In the genomic region with DNA sequence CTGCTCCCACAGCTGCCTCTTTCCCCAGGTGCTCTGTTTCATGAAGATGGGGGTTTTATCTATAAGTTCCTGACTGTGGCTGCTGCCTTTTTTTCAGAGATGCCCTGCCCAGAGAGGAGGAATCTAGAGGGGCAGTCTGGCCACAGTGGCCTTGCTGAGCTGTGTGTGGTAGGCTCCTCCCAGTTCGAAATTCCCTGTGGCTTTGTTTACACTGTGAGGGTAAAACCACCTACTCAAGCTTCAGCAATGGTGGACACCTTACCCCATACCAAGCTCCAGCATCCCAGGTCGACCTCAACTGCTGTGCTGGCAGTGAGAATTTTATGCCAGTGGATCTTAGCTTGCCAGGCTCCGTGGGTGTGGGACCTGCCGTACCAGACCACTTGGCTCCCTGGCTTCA, we compare ENCODE assay signal across 25 cellular contexts.
"Had no signal": no experiment of that assay in that cellular context is flagged by ENCODE, and none has a peak within 500 bp of the region (broad histone marks: within the 10 kb centered on the region; RNA-seq: fewer than 3 reads in every experiment).

No MANE protein-coding gene starts in this region.

- ATAC-seq: activated naive CD4-positive, alpha-beta T cell treated with anti-CD3 and anti-CD28 coated beads, Interleukin-2, amount 50 U/mL, for 72 hours; activated T-cell treated with anti-CD3 and anti-CD28 coated beads, Interleukin-2, amount 50 U/mL, for 72 hours; esophagus mucosa; T-helper 17 cell had no signal

- H3K36me3 ChIP-seq: brain microvascular endothelial cell had no signal

- H3K4me3 ChIP-seq: coronary artery, dorsolateral prefrontal cortex had no signal

- H3K27ac ChIP-seq: brain microvascular endothelial cell, coronary artery, dorsolateral prefrontal cortex had no signal

- H3K4me3 Mint-ChIP-seq: activated CD4-positive, alpha-beta memory T cell treated with anti-CD3 and anti-CD28 coated beads, Interleukin-2, amount 10 ng/mL, durations not matched to agents 7 days and 5 days; activated CD4-positive, alpha-beta T cell treated with anti-CD3 and anti-CD28 coated beads, Interleukin-2, amount 10 ng/mL, durations not matched to agents 7 days and 5 days; activated naive CD4-positive, alpha-beta T cell treated with anti-CD3 and anti-CD28 coated beads, Interleukin-2, amount 10 ng/mL, durations not matched to agents 7 days and 5 days; activated naive CD8-positive, alpha-beta T cell treated with anti-CD3 and anti-CD28 coated beads, Interleukin-2, amount 10 ng/mL, durations not matched to agents 7 days and 5 days; activated T-cell treated with anti-CD3 and anti-CD28 coated beads, Interleukin-2, amount 50 U/mL, for 24 hours; activated T-cell treated with anti-CD3 and anti-CD28 coated beads, Interleukin-2, amount 50 U/mL, for 72 hours; central memory CD8-positive, alpha-beta T cell; dendritic cell treated with granulocyte-macrophage colony-stimulating factor and Interleukin-4, amounts not matched to agents 40 ng/mL and 50 ng/mL, for 4 days; endodermal cell; T-helper 17 cell had no signal

- H3K36me3 Mint-ChIP-seq: activated naive CD4-positive, alpha-beta T cell treated with anti-CD3 and anti-CD28 coated beads, Interleukin-2, amount 10 ng/mL, durations not matched to agents 7 days and 5 days had no signal

- H3K4me1 Mint-ChIP-seq: activated CD4-positive, alpha-beta memory T cell treated with anti-CD3 and anti-CD28 coated beads, Interleukin-2, amount 10 ng/mL, durations not matched to agents 7 days and 5 days; activated CD4-positive, alpha-beta T cell treated with anti-CD3 and anti-CD28 coated beads, Interleukin-2, amount 10 ng/mL, durations not matched to agents 7 days and 5 days; activated naive CD4-positive, alpha-beta T cell treated with anti-CD3 and anti-CD28 coated beads, Interleukin-2, amount 10 ng/mL, durations not matched to agents 7 days and 5 days; activated naive CD8-positive, alpha-beta T cell treated with anti-CD3 and anti-CD28 coated beads, Interleukin-2, amount 10 ng/mL, durations not matched to agents 7 days and 5 days; central memory CD8-positive, alpha-beta T cell; endodermal cell; T-helper 17 cell had no signal

- H3K27me3 Mint-ChIP-seq: activated CD4-positive, alpha-beta memory T cell treated with anti-CD3 and anti-CD28 coated beads, Interleukin-2, amount 10 ng/mL, durations not matched to agents 7 days and 5 days; activated CD4-positive, alpha-beta T cell treated with anti-CD3 and anti-CD28 coated beads, Interleukin-2, amount 10 ng/mL, durations not matched to agents 7 days and 5 days; activated naive CD4-positive, alpha-beta T cell treated with anti-CD3 and anti-CD28 coated beads, Interleukin-2, amount 10 ng/mL, durations not matched to agents 7 days and 5 days; activated naive CD8-positive, alpha-beta T cell treated with anti-CD3 and anti-CD28 coated beads, Interleukin-2, amount 10 ng/mL, durations not matched to agents 7 days and 5 days; activated T-cell treated with anti-CD3 and anti-CD28 coated beads, Interleukin-2, amount 50 U/mL, for 24 hours; central memory CD8-positive, alpha-beta T cell; dendritic cell treated with granulocyte-macrophage colony-stimulating factor and Interleukin-4, amounts not matched to agents 40 ng/mL and 50 ng/mL, for 4 days; T-helper 17 cell had no signal

- DNase-seq: activated CD4-positive, alpha-beta memory T cell treated with anti-CD3 and anti-CD28 coated beads, Interleukin-2, amount 10 ng/mL, durations not matched to agents 7 days and 5 days; activated CD4-positive, alpha-beta T cell treated with anti-CD3 and anti-CD28 coated beads for 1 hour; activated CD4-positive, alpha-beta T cell treated with anti-CD3 and anti-CD28 coated beads for 4 hours; activated CD4-positive, alpha-beta T cell treated with anti-CD3 and anti-CD28 coated beads, Interleukin-2, amount 10 ng/mL, durations not matched to agents 7 days and 5 days; activated CD4-positive, alpha-beta T cell treated with anti-CD3 and anti-CD28 coated beads, Interleukin-2, amount 50 U/mL, for 4 hours; activated CD8-positive, alpha-beta memory T cell treated with anti-CD3 and anti-CD28 coated beads, Interleukin-2, amount 50 U/mL, for 48 hours; activated gamma-delta T cell; activated naive CD4-positive, alpha-beta T cell; activated naive CD4-positive, alpha-beta T cell treated with anti-CD3 and anti-CD28 coated beads, Interleukin-2, amount 10 ng/mL, durations not matched to agents 7 days and 5 days; activated naive CD8-positive, alpha-beta T cell treated with anti-CD3 and anti-CD28 coated beads, Interleukin-2, amount 10 ng/mL, durations not matched to agents 7 days and 5 days; activated T-cell treated with anti-CD3 and anti-CD28 coated beads for 4 hours; activated T-cell treated with anti-CD3 and anti-CD28 coated beads, Interleukin-2, amount 50 U/mL, for 24 hours; activated T-cell treated with anti-CD3 and anti-CD28 coated beads, Interleukin-2, amount 50 U/mL, for 72 hours; brain microvascular endothelial cell; dorsolateral prefrontal cortex; effector memory CD4-positive, alpha-beta T cell; endodermal cell; foreskin fibroblast; T-helper 1 cell; T-helper 17 cell had no signal

- H3K27me3 ChIP-seq: brain microvascular endothelial cell, dorsolateral prefrontal cortex had no signal

- H3K9me3 Mint-ChIP-seq: central memory CD8-positive, alpha-beta T cell had no signal

- H3K27ac Mint-ChIP-seq: activated CD4-positive, alpha-beta memory T cell treated with anti-CD3 and anti-CD28 coated beads, Interleukin-2, amount 10 ng/mL, durations not matched to agents 7 days and 5 days; activated CD4-positive, alpha-beta T cell treated with anti-CD3 and anti-CD28 coated beads, Interleukin-2, amount 10 ng/mL, durations not matched to agents 7 days and 5 days; activated naive CD4-positive, alpha-beta T cell treated with anti-CD3 and anti-CD28 coated beads, Interleukin-2, amount 10 ng/mL, durations not matched to agents 7 days and 5 days; activated naive CD8-positive, alpha-beta T cell treated with anti-CD3 and anti-CD28 coated beads, Interleukin-2, amount 10 ng/mL, durations not matched to agents 7 days and 5 days; activated T-cell treated with anti-CD3 and anti-CD28 coated beads, Interleukin-2, amount 50 U/mL, for 24 hours; activated T-cell treated with anti-CD3 and anti-CD28 coated beads, Interleukin-2, amount 50 U/mL, for 72 hours; dendritic cell treated with granulocyte-macrophage colony-stimulating factor and Interleukin-4, amounts not matched to agents 40 ng/mL and 50 ng/mL, for 4 days; endodermal cell; T-helper 17 cell had no signal
